1 cellular context compared by ENCODE assay signal in genomic region chrX:48823029-48823428, GRCh38.
A peak's percentile ranks its signal among the peaks of the same experiment; 100 is the strongest.
TF ChIP-seq lines count a peak whose summit lies in the region.

No MANE protein-coding gene starts in this region.

TF ChIP-seq in H1, 55 proteins besides CTCF, POLR2A, EP300 and RAD21:
- TF ChIP-seq CREB1 (IDR thresholded peaks at IDR 0.05): no peak
- peak; percentile 75 for TF ChIP-seq JUND (IDR thresholded peaks at IDR 0.05; ENCODE audit: low read length)
- TF ChIP-seq ATF3 (IDR thresholded peaks at IDR 0.05; ENCODE audit: insufficient read depth, low read depth, low read length): no peak
TF ChIP-seq in H1: peak in this region for 1.
